In the genomic region with DNA sequence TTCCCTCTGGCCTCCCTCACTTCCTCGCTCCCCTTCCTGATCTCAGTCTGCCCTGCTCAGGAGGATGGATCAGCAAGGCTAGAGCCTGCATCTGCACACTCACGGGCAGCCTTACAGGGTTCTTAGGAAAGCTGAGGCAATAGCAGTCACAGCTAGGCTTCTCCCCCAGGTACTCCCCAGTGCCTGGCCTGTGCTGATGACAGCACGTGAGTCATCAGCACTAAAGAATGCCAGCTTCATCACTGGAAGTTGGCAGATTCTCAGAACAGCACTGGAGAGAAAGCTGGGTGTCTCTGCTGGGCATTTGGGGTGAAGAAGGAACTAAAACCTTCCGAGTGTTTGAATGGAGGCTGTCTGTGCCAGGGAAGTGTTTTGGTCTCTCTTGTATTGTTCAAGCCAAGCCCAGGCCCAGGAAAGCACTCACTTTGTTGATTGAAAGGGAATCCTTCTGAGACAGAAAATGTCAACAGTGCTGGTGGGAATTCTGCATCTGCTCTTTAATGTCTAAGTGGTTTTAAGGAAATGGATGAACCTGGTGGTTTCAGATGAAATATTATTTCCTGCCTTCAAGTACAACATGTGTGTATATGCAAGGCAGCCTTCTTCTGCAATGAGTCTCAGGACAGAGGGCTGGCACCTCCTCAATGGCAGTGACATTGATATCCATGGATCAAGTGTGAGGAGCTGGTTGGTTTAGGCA, we compare ENCODE assay signal across 8 cellular contexts.
A peak's percentile ranks its signal among the peaks of the same experiment; 100 is the strongest.
DNase-seq lines count a peak whose midpoint lies in the region; ATAC-seq and TF ChIP-seq lines count a peak whose summit lies in the region.

No MANE protein-coding gene starts in this region.

- peaks cover 20% of the 10 kb centered on the region for H3K4me1 Mint-ChIP-seq in WTC11

- no peak overlapping the region for H3K27ac ChIP-seq in HEK293 (ENCODE audit: extremely low read depth, low read depth, low read length)

- H3K27ac Mint-ChIP-seq in WTC11: no peak overlapping the region

- H3K4me1 ChIP-seq in HEK293 (ENCODE audit: control insufficient read depth, insufficient read depth, low read length): no peaks in the 10 kb centered on the region

- CTCF ChIA-PET in HEK293 (lab: Yijun Ruan, JAX): interaction anchor here (0.9 kb wide), 1 partner anchor 20 kb away, joined by 3 read pairs; no protein-coding TSS in a partner anchor
- CTCF ChIA-PET in WTC11 (lab: Charles Lee): interaction anchor here (0.8 kb wide), 1 partner anchor 26 kb away, joined by 3 read pairs; no protein-coding TSS in a partner anchor

- H3K9me3 ChIP-seq in HEK293 (ENCODE audit: control insufficient read depth, insufficient read depth, low read depth, low read length): no peaks in the 10 kb centered on the region

- H3K4me3 ChIP-seq in AG09309 (ENCODE audit: control insufficient read depth, low read depth, low read length): no peak overlapping the region
- H3K4me3 ChIP-seq in HEK293 (ENCODE audit: low read depth, low read length): no peak overlapping the region

- H3K36me3 Mint-ChIP-seq in WTC11: no peaks in the 10 kb centered on the region

- TF ChIP-seq CTCF in AG09309 (IDR thresholded peaks at IDR 0.05; ENCODE audit: control insufficient read depth, insufficient read depth, low read depth, low read length, missing control alignments) (no peak), HEK293 (tag by site-specific recombination; IDR thresholded peaks at IDR 0.05) (no peak), WTC11 (IDR thresholded peaks at IDR 0.05) (no peak)

- POLR2A ChIA-PET in HEK293 (lab: Yijun Ruan, JAX) (no interaction called here), WTC11 (lab: Charles Lee) (no interaction called here)

- DNase-seq in AG09309 (ENCODE audit: low read depth): peak; percentile 37
- DNase-seq in WTC11 (ENCODE audit: low spot score): no peak
- DNase-seq in kidney glomerular epithelial cell (lab: John Stamatoyannopoulos, UW): peak; percentile 65
- no peak for DNase-seq in NCI-H2081 (lab: John Stamatoyannopoulos, UW)
- no peak for DNase-seq in GDM1 (lab: John Stamatoyannopoulos, UW)

- peaks cover 9% of the 10 kb centered on the region for H3K27me3 Mint-ChIP-seq in WTC11 (ENCODE audit: low read depth)

- ATAC-seq in WTC11: peak; percentile 62
- no peak for ATAC-seq in GM19035 (IDR thresholded peaks at IDR 0.05; ENCODE audit: unreplicated experiment)
- no peak for ATAC-seq in HG02885 (IDR thresholded peaks at IDR 0.05; ENCODE audit: poor library complexity, unreplicated experiment)

- no peaks in the 10 kb centered on the region for H3K9me3 Mint-ChIP-seq in WTC11

- no peaks in the 10 kb centered on the region for H3K36me3 ChIP-seq in HEK293 (ENCODE audit: control insufficient read depth in 2 of 2, insufficient read depth in 1 of 2, low read length in 2 of 2)

- H3K4me3 Mint-ChIP-seq in WTC11: no peak overlapping the region

TF ChIP-seq in HEK293, 187 proteins besides CTCF, POLR2A, EP300 and RAD21:
- TF ChIP-seq, protein P1, sequence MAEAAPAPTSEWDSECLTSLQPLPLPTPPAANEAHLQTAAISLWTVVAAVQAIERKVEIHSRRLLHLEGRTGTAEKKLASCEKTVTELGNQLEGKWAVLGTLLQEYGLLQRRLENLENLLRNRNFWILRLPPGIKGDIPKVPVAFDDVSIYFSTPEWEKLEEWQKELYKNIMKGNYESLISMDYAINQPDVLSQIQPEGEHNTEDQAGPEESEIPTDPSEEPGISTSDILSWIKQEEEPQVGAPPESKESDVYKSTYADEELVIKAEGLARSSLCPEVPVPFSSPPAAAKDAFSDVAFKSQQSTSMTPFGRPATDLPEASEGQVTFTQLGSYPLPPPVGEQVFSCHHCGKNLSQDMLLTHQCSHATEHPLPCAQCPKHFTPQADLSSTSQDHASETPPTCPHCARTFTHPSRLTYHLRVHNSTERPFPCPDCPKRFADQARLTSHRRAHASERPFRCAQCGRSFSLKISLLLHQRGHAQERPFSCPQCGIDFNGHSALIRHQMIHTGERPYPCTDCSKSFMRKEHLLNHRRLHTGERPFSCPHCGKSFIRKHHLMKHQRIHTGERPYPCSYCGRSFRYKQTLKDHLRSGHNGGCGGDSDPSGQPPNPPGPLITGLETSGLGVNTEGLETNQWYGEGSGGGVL (tag by site-specific recombination; IDR thresholded peaks at IDR 0.05): peak; percentile 50
- TF ChIP-seq ZNF660 (tag by site-specific recombination; IDR thresholded peaks at IDR 0.05) (peak; percentile 31; the same call in 1 of the 2 replicates), ZNF555 (tag by site-specific recombination; conservative IDR thresholded peaks at IDR 0.05) (no peak), ZNF394 (tag by site-specific recombination; IDR thresholded peaks at IDR 0.05; ENCODE audit: borderline replicate concordance) (peak; percentile 99), BCL11A (tag by site-specific recombination; IDR thresholded peaks at IDR 0.05; ENCODE audit: low read depth) (no peak)
- TF ChIP-seq, protein P2, sequence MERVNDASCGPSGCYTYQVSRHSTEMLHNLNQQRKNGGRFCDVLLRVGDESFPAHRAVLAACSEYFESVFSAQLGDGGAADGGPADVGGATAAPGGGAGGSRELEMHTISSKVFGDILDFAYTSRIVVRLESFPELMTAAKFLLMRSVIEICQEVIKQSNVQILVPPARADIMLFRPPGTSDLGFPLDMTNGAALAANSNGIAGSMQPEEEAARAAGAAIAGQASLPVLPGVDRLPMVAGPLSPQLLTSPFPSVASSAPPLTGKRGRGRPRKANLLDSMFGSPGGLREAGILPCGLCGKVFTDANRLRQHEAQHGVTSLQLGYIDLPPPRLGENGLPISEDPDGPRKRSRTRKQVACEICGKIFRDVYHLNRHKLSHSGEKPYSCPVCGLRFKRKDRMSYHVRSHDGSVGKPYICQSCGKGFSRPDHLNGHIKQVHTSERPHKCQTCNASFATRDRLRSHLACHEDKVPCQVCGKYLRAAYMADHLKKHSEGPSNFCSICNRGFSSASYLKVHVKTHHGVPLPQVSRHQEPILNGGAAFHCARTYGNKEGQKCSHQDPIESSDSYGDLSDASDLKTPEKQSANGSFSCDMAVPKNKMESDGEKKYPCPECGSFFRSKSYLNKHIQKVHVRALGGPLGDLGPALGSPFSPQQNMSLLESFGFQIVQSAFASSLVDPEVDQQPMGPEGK (tag by site-specific recombination; IDR thresholded peaks at IDR 0.05): peak; percentile 45; the same call in 1 of the 2 replicates
TF ChIP-seq in HEK293: peak in this region for 4.

TF ChIP-seq in WTC11, 78 proteins besides CTCF, POLR2A, EP300 and RAD21 (continues in another document):
- no peak for TF ChIP-seq RORB (CRISPR knock-in tag; IDR thresholded peaks at IDR 0.05)
- no peak for TF ChIP-seq ELF4 (CRISPR knock-in tag; IDR thresholded peaks at IDR 0.05; ENCODE audit: low read depth)
- TF ChIP-seq ZNF281 (CRISPR knock-in tag; IDR thresholded peaks at IDR 0.05): no peak
- no peak for TF ChIP-seq HMGA2 (CRISPR knock-in tag; IDR thresholded peaks at IDR 0.05)
- no peak for TF ChIP-seq ZNF121 (CRISPR knock-in tag; IDR thresholded peaks at IDR 0.05)
- no peak for TF ChIP-seq SP1 (CRISPR knock-in tag; conservative IDR thresholded peaks at IDR 0.05)
- no peak for TF ChIP-seq FOXK1 (CRISPR knock-in tag; IDR thresholded peaks at IDR 0.05)
- no peak for TF ChIP-seq NR1H2 (CRISPR knock-in tag; IDR thresholded peaks at IDR 0.05)
- no peak for TF ChIP-seq FOXP4 (CRISPR knock-in tag; IDR thresholded peaks at IDR 0.05)
- TF ChIP-seq ZNF263 (CRISPR knock-in tag; IDR thresholded peaks at IDR 0.05; ENCODE audit: low read depth): no peak
- TF ChIP-seq TEAD1 (CRISPR knock-in tag; IDR thresholded peaks at IDR 0.05): no peak
- TF ChIP-seq CREM (CRISPR knock-in tag; IDR thresholded peaks at IDR 0.05): no peak

Comparison
In these comparisons a context has a peak if more than half of its experiments do, and no peak if none do; other contexts are left out.
1. DNase-seq: peak in AG09309 (single experiment) and kidney glomerular epithelial cell (single experiment); none in WTC11 (single experiment), NCI-H2081 (0 of 2) and GDM1 (single experiment).